1 cellular context compared by ENCODE assay signal in genomic region chr1:15719721-15720120, GRCh38.
TF ChIP-seq lines count a peak whose summit lies in the region.

No MANE protein-coding gene starts in this region.

TF ChIP-seq in HepG2, 621 proteins besides CTCF, POLR2A, EP300 and RAD21:
- TF ChIP-seq MEIS1 (CRISPR knock-in tag; IDR thresholded peaks at IDR 0.05; ENCODE audit: borderline replicate concordance) (no peak), STAG1 (CRISPR knock-in tag; IDR thresholded peaks at IDR 0.05) (peak; percentile 21; the same call in 1 of the 2 replicates)
